Comparison of ENCODE assay signal across 24 cellular contexts in genomic region chr13:43422061-43422460, GRCh38.
"Had no signal": no experiment of that assay in that cellular context is flagged by ENCODE, and none has a peak within 500 bp of the region (broad histone marks: within the 10 kb centered on the region; RNA-seq: fewer than 3 reads in every experiment).

No MANE protein-coding gene starts in this region.

- H3K36me3 ChIP-seq: esophagus muscularis mucosa, heart right ventricle, left lung, neutrophil, pancreas, sigmoid colon, spleen, thoracic aorta, tibial nerve, upper lobe of left lung had no signal

- H3K27me3 ChIP-seq: esophagus muscularis mucosa, heart right ventricle, left lung, neutrophil, pancreas, sigmoid colon, spleen, tibial nerve, upper lobe of left lung had no signal

- H3K4me1 ChIP-seq: foreskin keratinocyte, left lung, pancreas, spleen, upper lobe of left lung had no signal

- DNase-seq: effector CD8-positive, alpha-beta T cell; endodermal cell; foreskin keratinocyte; glutamatergic neuron; heart right ventricle; hippocampal formation; left cardiac atrium; left lung; mesenchymal stem cell; mucosa of descending colon; naive thymus-derived CD8-positive, alpha-beta T cell; pancreas; right cardiac atrium; sigmoid colon; spleen; stimulated activated CD4-positive, alpha-beta T cell treated with anti-CD3 and anti-CD28 coated beads, Interleukin-4, amount 100 ng/mL, for 4 hours; upper lobe of left lung had no signal

- H3K4me3 ChIP-seq: esophagus muscularis mucosa, heart right ventricle, left lung, mucosa of descending colon, pancreas, sigmoid colon, skin epidermis, spleen, thoracic aorta, tibial nerve, upper lobe of left lung had no signal

- ATAC-seq: foreskin keratinocyte; heart right ventricle; left cardiac atrium; left lung; mucosa of descending colon; naive thymus-derived CD8-positive, alpha-beta T cell; pancreas; right cardiac atrium; stimulated activated memory B cell treated with anti-CD40 and anti-IgM and Interleukin-4, amounts not matched to agents 10 μg/mL and 1 μg/mL and 100 μg/mL, for 72 hours had no signal

- H3K9me3 ChIP-seq: left lung, mucosa of descending colon, neutrophil, pancreas, sigmoid colon, thoracic aorta, tibial nerve, upper lobe of left lung had no signal

- H3K27ac ChIP-seq: epithelial cell of prostate, foreskin keratinocyte, heart right ventricle, left lung, neutrophil, pancreas, skin epidermis, spleen, thoracic aorta, tibial nerve, upper lobe of left lung had no signal
